9 cellular contexts compared by ENCODE assay signal in genomic region chr17:32609085-32609484, GRCh38.
DNase-seq lines count a peak whose midpoint lies in the region; ATAC-seq, FAIRE-seq and TF ChIP-seq lines count a peak whose summit lies in the region.
"Had no signal": no experiment of that assay in that cellular context is flagged by ENCODE, and none has a peak within 500 bp of the region (broad histone marks: within the 10 kb centered on the region; RNA-seq: fewer than 3 reads in every experiment).

No MANE protein-coding gene starts in this region.

- no peaks in the 10 kb centered on the region for H3F3A ChIP-seq in MM.1S (ENCODE audit: insufficient read depth, low read length)

- H3K79me2 ChIP-seq in MM.1S (ENCODE audit: low read length) (no peaks in the 10 kb centered on the region), mammary epithelial cell (ENCODE audit: insufficient read depth, low read length) (no peaks in the 10 kb centered on the region)

- in situ Hi-C loops in mammary epithelial cell (cut with MboI; ENCODE audit: low sequenced_read_pairs in 2 of 2), result no loop called here

- intact Hi-C loops in mammary epithelial cell (cut with micrococcal nuclease) (loop anchor here (1.0 kb wide), 2 partner anchors 126 to 148 kb away; no protein-coding TSS in a partner anchor), pancreas (cut with DNase I) (no loop called here)

- H2AFZ ChIP-seq in MM.1S (ENCODE audit: low read length) (no peak overlapping the region), mammary epithelial cell (ENCODE audit: low read depth, low read length) (no peak overlapping the region)

- H3K4me2 ChIP-seq in MM.1S (ENCODE audit: low read depth, low read length) (no peak overlapping the region), mammary epithelial cell (ENCODE audit: insufficient read depth, low read depth, low read length) (no peak overlapping the region)
- H3K4me2 ChIP-seq: BLaER1 had no signal

- no peak overlapping the region for H3K27ac ChIP-seq in MM.1S (ENCODE audit: low read length)
- H3K27ac ChIP-seq in mammary epithelial cell (ENCODE audit: insufficient read depth, low read depth, low read length), result no peak overlapping the region
- no peak overlapping the region for H3K27ac ChIP-seq in pancreas
- H3K27ac ChIP-seq: BLaER1 had no signal

- peak; percentile 30 for TF ChIP-seq CTCF in MM.1S (IDR thresholded peaks at IDR 0.05; ENCODE audit: low read length)
- TF ChIP-seq CTCF in mammary epithelial cell (conservative IDR thresholded peaks at IDR 0.05 in 1 of 2, IDR thresholded peaks at IDR 0.05 in 1 of 2; ENCODE audit: extremely low read depth in 1 of 2, insufficient read depth in 1 of 2, low read depth in 1 of 2, low read length in 2 of 2), result peak; percentile 62 to 73
- no peak for TF ChIP-seq CTCF in pancreas (IDR thresholded peaks at IDR 0.05)
- no peak for TF ChIP-seq CTCF in omental fat pad (IDR thresholded peaks at IDR 0.05)

- H3K4me3 ChIP-seq in MM.1S (ENCODE audit: low read length) (no peak overlapping the region), mammary epithelial cell (replicated peaks in 1 of 3; ENCODE audit: insufficient read depth in 1 of 3, low read depth in 2 of 3, low read length in 3 of 3) (no peak overlapping the region), pancreas (no peak overlapping the region)
- H3K4me3 ChIP-seq: BLaER1 had no signal

- no peaks in the 10 kb centered on the region for H3K9me2 ChIP-seq in MM.1S (replicated peaks; ENCODE audit: insufficient read depth, low read length)

- ATAC-seq in pancreas, result peak in 3 of 4 donors; percentile 72 to 88 (median 86)
- ATAC-seq in omental fat pad (ENCODE audit: low FRiP score), result no peak

- H3K36me3 ChIP-seq in MM.1S (replicated peaks; ENCODE audit: insufficient read depth, low read length), result no peaks in the 10 kb centered on the region
- peaks cover 2% of the 10 kb centered on the region for H3K36me3 ChIP-seq in mammary epithelial cell (ENCODE audit: insufficient read depth, low read length)
- H3K36me3 ChIP-seq in pancreas, result no peaks in the 10 kb centered on the region
- H3K36me3 ChIP-seq: BLaER1 had no signal

- dilution Hi-C loops in mammary epithelial cell (cut with HindIII; ENCODE audit: low sequenced_read_pairs), result no loop called here

- DNase-seq in NCI-H2029 (lab: John Stamatoyannopoulos, UW) (peak; percentile 47), NCI-H2029 treated with DMSO at 0.1 percent for 48 hours (lab: John Stamatoyannopoulos, UW) (no peak), MM.1S (peak; percentile 19), mammary epithelial cell (peak; percentile 69), pancreas (peak; percentile 16 to 65 (median 36)), omental fat pad (ENCODE audit: low spot score) (no peak), NCI-H1092 treated with DMSO at 0.1 percent for 48 hours (lab: John Stamatoyannopoulos, UW) (no peak)
- peak in 3 of 4 experiments; percentile 19 to 51 (median 40) for DNase-seq in activated CD4-positive, CD25-positive, alpha-beta regulatory T cell (lab: John Stamatoyannopoulos, UW)

- no peak for FAIRE-seq in pancreas (lab: Jason Lieb, UNC)

- CTCF ChIA-PET in mammary epithelial cell (lab: Charles Lee; ENCODE audit: low non-redundant PET), result no interaction called here

- 44% methylated on average over 7 of the region's 7 CpGs for WGBS in mammary epithelial cell (ENCODE audit: low coverage, missing lambda C conversion rate)
- 64 to 71% methylated on average over 7 of the region's 7 CpGs for WGBS in pancreas, 2 donors

- BruUV-seq in mammary epithelial cell (replicated peaks; lab: Mats Ljungman, UMichigan), result no TSS peak

- no peaks in the 10 kb centered on the region for H3K27me3 ChIP-seq in MM.1S (replicated peaks; ENCODE audit: insufficient read depth, low read length)
- H3K27me3 ChIP-seq in mammary epithelial cell (ENCODE audit: insufficient read depth, low read length), result no peaks in the 10 kb centered on the region
- H3K27me3 ChIP-seq in pancreas, result no peaks in the 10 kb centered on the region
- H3K27me3 ChIP-seq: BLaER1 had no signal

- H3K9me3 ChIP-seq in MM.1S (replicated peaks; ENCODE audit: insufficient read depth, low read length) (no peaks in the 10 kb centered on the region), mammary epithelial cell (replicated peaks; ENCODE audit: insufficient read depth, low read length) (no peaks in the 10 kb centered on the region), pancreas (no peaks in the 10 kb centered on the region)
- H3K9me3 ChIP-seq: BLaER1 had no signal

- no peak overlapping the region for H3K9ac ChIP-seq in MM.1S (ENCODE audit: low read length)
- H3K9ac ChIP-seq in mammary epithelial cell (ENCODE audit: insufficient read depth, low read length), result no peak overlapping the region
- H3K9ac ChIP-seq: BLaER1 had no signal

- H3K4me1 ChIP-seq in MM.1S (ENCODE audit: low read length), result no peaks in the 10 kb centered on the region
- peaks cover 3% of the 10 kb centered on the region for H3K4me1 ChIP-seq in mammary epithelial cell (ENCODE audit: insufficient read depth, low read length)
- H3K4me1 ChIP-seq in pancreas, result no peaks in the 10 kb centered on the region

- H4K20me1 ChIP-seq in MM.1S (ENCODE audit: insufficient read depth, low read length) (no peaks in the 10 kb centered on the region), mammary epithelial cell (ENCODE audit: insufficient read depth, low read length) (no peaks in the 10 kb centered on the region)
- H4K20me1 ChIP-seq: BLaER1 had no signal

Comparison
In these comparisons a context has a peak if more than half of its experiments do, and no peak if none do; other contexts are left out.
1. DNase-seq: peak in NCI-H2029 (single experiment), MM.1S (single experiment), activated CD4-positive, CD25-positive, alpha-beta regulatory T cell (3 of 4), mammary epithelial cell (single experiment) and pancreas (6 of 6); none in NCI-H2029 treated with DMSO at 0.1 percent for 48 hours (single experiment), omental fat pad (single experiment) and NCI-H1092 treated with DMSO at 0.1 percent for 48 hours (single experiment).
2. CTCF ChIP-seq: peak in MM.1S (single experiment) and mammary epithelial cell (2 of 2); none in pancreas (0 of 4) and omental fat pad (0 of 3).